22 cellular contexts compared by ENCODE assay signal in genomic region chr19:45495178-45495577, GRCh38. TPM values are rescaled to one million over a fixed set of nuclear protein-coding genes. Genes with fewer than 3 reads are reported as not detected.
A peak's percentile ranks its signal among the peaks of the same experiment; 100 is the strongest.
DNase-seq lines count a peak whose midpoint lies in the region; ATAC-seq and TF ChIP-seq lines count a peak whose summit lies in the region.
"Had no signal": no experiment of that assay in that cellular context is flagged by ENCODE, and none has a peak within 500 bp of the region (broad histone marks: within the 10 kb centered on the region; RNA-seq: fewer than 3 reads in every experiment).

No MANE protein-coding gene starts in this region.

- intact Hi-C loops in psoas muscle (cut with DNase I), result loop anchor here (5.0 to 10.0 kb wide), 2 partner anchors 168 to 170 kb away; partner anchors contain the start of gene CKM (in 1 of the 2)

- H3K36me3 ChIP-seq in psoas muscle (ENCODE audit: insufficient read depth in 1 of 2, low read depth in 1 of 2), result no peaks in the 10 kb centered on the region
- H3K36me3 ChIP-seq: gastrocnemius medialis, left lung, tibial nerve had no signal

- H3K4me3 Mint-ChIP-seq in activated naive CD4-positive, alpha-beta T cell treated with anti-CD3 and anti-CD28 coated beads, Interleukin-2, amount 50 U/mL, for 24 hours, result peak overlapping the region; percentile 66
- H3K4me3 Mint-ChIP-seq in IgD-negative memory B cell, result peak overlapping the region in 3 of 4 donors; percentile 56 to 81 (median 68)
- peak overlapping the region; percentile 86 for H3K4me3 Mint-ChIP-seq in endothelial cell (ENCODE audit: unreplicated experiment)

- no peaks in the 10 kb centered on the region for H3K36me3 Mint-ChIP-seq in activated naive CD4-positive, alpha-beta T cell treated with anti-CD3 and anti-CD28 coated beads, Interleukin-2, amount 50 U/mL, for 24 hours
- peaks cover 2% of the 10 kb centered on the region for H3K36me3 Mint-ChIP-seq in IgD-negative memory B cell
- peaks cover 14% of the 10 kb centered on the region for H3K36me3 Mint-ChIP-seq in endothelial cell (ENCODE audit: low read depth, unreplicated experiment)

- H3K27me3 ChIP-seq in psoas muscle (ENCODE audit: insufficient read depth in 3 of 3, low read length in 2 of 3), result peaks cover 0 to 30% (median 2%) of the 10 kb centered on the region in 3 donors

- no peaks in the 10 kb centered on the region for H3K9me3 ChIP-seq in psoas muscle
- H3K9me3 ChIP-seq: gastrocnemius medialis, left lung, tibial nerve had no signal

- H3K4me3 ChIP-seq in psoas muscle, result peak overlapping the region; percentile 79
- H3K4me3 ChIP-seq: gastrocnemius medialis, smooth muscle cell, tibial nerve had no signal

- peaks cover 41% of the 10 kb centered on the region for H3K4me1 Mint-ChIP-seq in activated naive CD4-positive, alpha-beta T cell treated with anti-CD3 and anti-CD28 coated beads, Interleukin-2, amount 50 U/mL, for 24 hours
- H3K4me1 Mint-ChIP-seq in IgD-negative memory B cell, result peaks cover 17 to 31% (median 29%) of the 10 kb centered on the region in 3 donors
- H3K4me1 Mint-ChIP-seq in endothelial cell (ENCODE audit: unreplicated experiment), result peaks cover 21% of the 10 kb centered on the region

- 82 to 86% (median 82%) methylated on average over 5 of the region's 5 CpGs for WGBS in psoas muscle, 3 donors

- H3K27ac ChIP-seq in psoas muscle, result no peak overlapping the region
- H3K27ac ChIP-seq: coronary artery, epithelial cell of prostate, gastrocnemius medialis, left lung, tibial nerve had no signal

- TF ChIP-seq CTCF in endothelial cell (IDR thresholded peaks at IDR 0.05; ENCODE audit: unreplicated experiment) (no peak), psoas muscle (IDR thresholded peaks at IDR 0.05) (no peak)

- DNase-seq in activated naive CD4-positive, alpha-beta T cell (lab: John Stamatoyannopoulos, UW), result no peak
- DNase-seq in endothelial cell (ENCODE audit: low spot score) (no peak), psoas muscle (no peak), NCI-H128 (lab: John Stamatoyannopoulos, UW; ENCODE audit: unreplicated experiment) (no peak), NCI-H446 (lab: John Stamatoyannopoulos, UW) (no peak), HK-2 (ENCODE audit: unreplicated experiment) (no peak)
- DNase-seq: AML-193, DMS 273 treated with DMSO at 0.1 percent for 48 hours, gastrocnemius medialis, GF-D8, IMR-90, left lung, NCI-H187 treated with DMSO at 0.1 percent for 48 hours, NCI-H510A, posterior cingulate gyrus had no signal

- H3K4me1 ChIP-seq in psoas muscle, result peaks cover 24% of the 10 kb centered on the region

- no peak for ATAC-seq in psoas muscle
- ATAC-seq: gastrocnemius medialis, left lung, Right ventricle myocardium inferior had no signal

- H3K9me3 Mint-ChIP-seq in activated naive CD4-positive, alpha-beta T cell treated with anti-CD3 and anti-CD28 coated beads, Interleukin-2, amount 50 U/mL, for 24 hours, result no peaks in the 10 kb centered on the region
- H3K9me3 Mint-ChIP-seq in IgD-negative memory B cell, result no peaks in the 10 kb centered on the region
- no peaks in the 10 kb centered on the region for H3K9me3 Mint-ChIP-seq in endothelial cell (ENCODE audit: unreplicated experiment)

- peaks cover 16% of the 10 kb centered on the region for H3K27me3 Mint-ChIP-seq in activated naive CD4-positive, alpha-beta T cell treated with anti-CD3 and anti-CD28 coated beads, Interleukin-2, amount 50 U/mL, for 24 hours
- H3K27me3 Mint-ChIP-seq in IgD-negative memory B cell (peaks cover 23% of the 10 kb centered on the region), endothelial cell (ENCODE audit: unreplicated experiment) (peaks cover 19% of the 10 kb centered on the region)

- H3K27ac Mint-ChIP-seq in activated naive CD4-positive, alpha-beta T cell treated with anti-CD3 and anti-CD28 coated beads, Interleukin-2, amount 50 U/mL, for 24 hours, result no peak overlapping the region
- H3K27ac Mint-ChIP-seq in IgD-negative memory B cell (peak overlapping the region in 1 of 3 donors; percentile 55), endothelial cell (ENCODE audit: unreplicated experiment) (peak overlapping the region; percentile 26)

RNA-seq across cellular contexts. Expression of gene RTN2, which starts 1.7 kb away (rescaled TPM):
- polyA plus RNA-seq in IgD-negative memory B cell (0.71 TPM), psoas muscle (100 to 1,000 TPM in 1 of 3 donors, 10 to 100 TPM in 2; 46.6 to 199 (median 85.8) TPM)
- total RNA-seq in endothelial cell (ENCODE audit: unreplicated experiment) (25.3 TPM), psoas muscle (100 to 1,000 TPM; 214 to 272 (median 242) TPM)

RNA-seq across cellular contexts. Expression of gene PPM1N, which starts 3.1 kb away (rescaled TPM):
- 4.0 TPM for polyA plus RNA-seq in IgD-negative memory B cell
- total RNA-seq in endothelial cell (ENCODE audit: unreplicated experiment), result 0.33 TPM
- total RNA-seq in psoas muscle, result under 1 TPM in 1 of 4 donors, not detected in 3; 0.60 TPM
- under 1 TPM; 0.29 to 0.90 (median 0.31) TPM for polyA plus RNA-seq in psoas muscle

RNA-seq across cellular contexts. Expression of gene VASP, which starts 12.1 kb away (rescaled TPM):
- polyA plus RNA-seq in IgD-negative memory B cell (111 TPM), psoas muscle (10 to 100 TPM; 13.5 to 76.3 (median 14.6) TPM)
- total RNA-seq in endothelial cell (ENCODE audit: unreplicated experiment) (246 TPM), psoas muscle (10 to 100 TPM; 14.2 to 32.8 (median 23.2) TPM)

RNA-seq across cellular contexts. Expression of gene FOSB, which starts 27.4 kb away (rescaled TPM):
- polyA plus RNA-seq in IgD-negative memory B cell (48.1 TPM), psoas muscle (1 to 10 TPM in 1 of 3 donors, under 1 TPM in 2; 0.41 to 5.4 (median 0.65) TPM)
- total RNA-seq in endothelial cell (ENCODE audit: unreplicated experiment) (64.2 TPM), psoas muscle (1 to 10 TPM in 3 of 4 donors, under 1 TPM in 1; 0.32 to 9.4 (median 1.7) TPM)
